1 cellular context compared by ENCODE assay signal in the genomic region with DNA sequence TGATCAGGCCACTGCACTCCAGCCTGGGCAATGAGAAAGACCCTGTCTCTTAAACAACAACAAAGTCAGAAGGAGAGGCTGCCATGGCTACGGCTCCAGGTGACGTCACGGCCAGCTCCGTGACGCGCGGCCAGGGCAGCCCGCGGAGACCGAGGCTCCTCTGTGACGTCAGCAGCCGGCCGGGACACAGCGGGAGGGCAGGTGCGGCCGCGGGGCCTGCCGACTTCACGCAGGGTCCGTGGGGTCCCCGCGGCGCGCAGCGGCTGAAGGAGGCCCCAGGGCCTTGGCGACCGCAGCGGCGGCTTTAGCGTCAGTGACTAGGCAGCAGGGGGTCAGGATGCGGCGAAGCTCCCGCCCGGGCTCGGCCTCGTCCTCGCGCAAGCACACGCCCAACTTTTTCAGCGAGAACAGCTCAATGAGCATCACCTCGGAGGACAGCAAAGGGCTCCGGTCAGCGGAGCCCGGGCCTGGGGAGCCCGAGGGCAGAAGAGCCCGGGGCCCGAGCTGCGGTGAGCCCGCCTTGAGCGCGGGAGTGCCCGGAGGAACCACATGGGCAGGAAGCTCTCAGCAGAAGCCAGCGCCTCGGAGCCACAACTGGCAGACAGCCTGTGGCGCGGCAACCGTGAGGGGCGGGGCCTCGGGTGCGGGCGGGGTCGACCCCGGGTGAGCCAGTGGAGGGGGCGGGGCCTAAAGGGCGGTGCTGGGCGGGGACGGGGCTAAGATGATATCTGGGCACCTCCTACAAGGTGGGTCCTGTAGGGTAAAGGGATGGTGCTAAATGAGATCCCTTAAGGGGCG.
TF ChIP-seq lines count a peak whose summit lies in the region.

A gene with protein sequence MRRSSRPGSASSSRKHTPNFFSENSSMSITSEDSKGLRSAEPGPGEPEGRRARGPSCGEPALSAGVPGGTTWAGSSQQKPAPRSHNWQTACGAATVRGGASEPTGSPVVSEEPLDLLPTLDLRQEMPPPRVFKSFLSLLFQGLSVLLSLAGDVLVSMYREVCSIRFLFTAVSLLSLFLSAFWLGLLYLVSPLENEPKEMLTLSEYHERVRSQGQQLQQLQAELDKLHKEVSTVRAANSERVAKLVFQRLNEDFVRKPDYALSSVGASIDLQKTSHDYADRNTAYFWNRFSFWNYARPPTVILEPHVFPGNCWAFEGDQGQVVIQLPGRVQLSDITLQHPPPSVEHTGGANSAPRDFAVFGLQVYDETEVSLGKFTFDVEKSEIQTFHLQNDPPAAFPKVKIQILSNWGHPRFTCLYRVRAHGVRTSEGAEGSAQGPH (plus strand): TSS at position 163 of the 798 bp plus-strand sequence. CDS start 175 bp downstream, at position 338.

TF ChIP-seq in HepG2, 621 proteins besides CTCF, POLR2A, EP300 and RAD21 (continued from another document and continues in another):
- TF ChIP-seq, protein P1, sequence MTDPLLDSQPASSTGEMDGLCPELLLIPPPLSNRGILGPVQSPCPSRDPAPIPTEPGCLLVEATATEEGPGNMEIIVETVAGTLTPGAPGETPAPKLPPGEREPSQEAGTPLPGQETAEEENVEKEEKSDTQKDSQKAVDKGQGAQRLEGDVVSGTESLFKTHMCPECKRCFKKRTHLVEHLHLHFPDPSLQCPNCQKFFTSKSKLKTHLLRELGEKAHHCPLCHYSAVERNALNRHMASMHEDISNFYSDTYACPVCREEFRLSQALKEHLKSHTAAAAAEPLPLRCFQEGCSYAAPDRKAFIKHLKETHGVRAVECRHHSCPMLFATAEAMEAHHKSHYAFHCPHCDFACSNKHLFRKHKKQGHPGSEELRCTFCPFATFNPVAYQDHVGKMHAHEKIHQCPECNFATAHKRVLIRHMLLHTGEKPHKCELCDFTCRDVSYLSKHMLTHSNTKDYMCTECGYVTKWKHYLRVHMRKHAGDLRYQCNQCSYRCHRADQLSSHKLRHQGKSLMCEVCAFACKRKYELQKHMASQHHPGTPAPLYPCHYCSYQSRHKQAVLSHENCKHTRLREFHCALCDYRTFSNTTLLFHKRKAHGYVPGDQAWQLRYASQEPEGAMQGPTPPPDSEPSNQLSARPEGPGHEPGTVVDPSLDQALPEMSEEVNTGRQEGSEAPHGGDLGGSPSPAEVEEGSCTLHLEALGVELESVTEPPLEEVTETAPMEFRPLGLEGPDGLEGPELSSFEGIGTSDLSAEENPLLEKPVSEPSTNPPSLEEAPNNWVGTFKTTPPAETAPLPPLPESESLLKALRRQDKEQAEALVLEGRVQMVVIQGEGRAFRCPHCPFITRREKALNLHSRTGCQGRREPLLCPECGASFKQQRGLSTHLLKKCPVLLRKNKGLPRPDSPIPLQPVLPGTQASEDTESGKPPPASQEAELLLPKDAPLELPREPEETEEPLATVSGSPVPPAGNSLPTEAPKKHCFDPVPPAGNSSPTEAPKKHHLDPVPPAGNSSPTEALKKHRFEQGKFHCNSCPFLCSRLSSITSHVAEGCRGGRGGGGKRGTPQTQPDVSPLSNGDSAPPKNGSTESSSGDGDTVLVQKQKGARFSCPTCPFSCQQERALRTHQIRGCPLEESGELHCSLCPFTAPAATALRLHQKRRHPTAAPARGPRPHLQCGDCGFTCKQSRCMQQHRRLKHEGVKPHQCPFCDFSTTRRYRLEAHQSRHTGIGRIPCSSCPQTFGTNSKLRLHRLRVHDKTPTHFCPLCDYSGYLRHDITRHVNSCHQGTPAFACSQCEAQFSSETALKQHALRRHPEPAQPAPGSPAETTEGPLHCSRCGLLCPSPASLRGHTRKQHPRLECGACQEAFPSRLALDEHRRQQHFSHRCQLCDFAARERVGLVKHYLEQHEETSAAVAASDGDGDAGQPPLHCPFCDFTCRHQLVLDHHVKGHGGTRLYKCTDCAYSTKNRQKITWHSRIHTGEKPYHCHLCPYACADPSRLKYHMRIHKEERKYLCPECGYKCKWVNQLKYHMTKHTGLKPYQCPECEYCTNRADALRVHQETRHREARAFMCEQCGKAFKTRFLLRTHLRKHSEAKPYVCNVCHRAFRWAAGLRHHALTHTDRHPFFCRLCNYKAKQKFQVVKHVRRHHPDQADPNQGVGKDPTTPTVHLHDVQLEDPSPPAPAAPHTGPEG (CRISPR knock-in tag; IDR thresholded peaks at IDR 0.05) = peak; percentile 97
- TF ChIP-seq GATAD1 (CRISPR knock-in tag; IDR thresholded peaks at IDR 0.05) (no peak), HOXA3 (CRISPR knock-in tag; IDR thresholded peaks at IDR 0.05) (peak; percentile 100), ZNF782 (CRISPR knock-in tag; IDR thresholded peaks at IDR 0.05; ENCODE audit: borderline replicate concordance) (peak; percentile 96; the same call in 1 of the 2 replicates), SMYD3 (CRISPR knock-in tag; IDR thresholded peaks at IDR 0.05) (peak; percentile 77), SOX13 (IDR thresholded peaks at IDR 0.05) (no peak; the same call in 1 of the 2 replicates), SOX13 (CRISPR knock-in tag; conservative IDR thresholded peaks at IDR 0.05 in 1 of 2, IDR thresholded peaks at IDR 0.05 in 1 of 2) (no peak), MEIS2 (CRISPR knock-in tag; IDR thresholded peaks at IDR 0.05) (peak; percentile 98), ZNF136 (CRISPR knock-in tag; IDR thresholded peaks at IDR 0.05; ENCODE audit: low read depth) (peak; percentile 95), ZNF749 (CRISPR knock-in tag; IDR thresholded peaks at IDR 0.05; ENCODE audit: borderline replicate concordance) (peak; percentile 97; the same call in 1 of the 2 replicates), NFATC3 (CRISPR knock-in tag; IDR thresholded peaks at IDR 0.05) (peak; percentile 99), SMARCC2 (IDR thresholded peaks at IDR 0.05) (no peak), NKX3-1 (CRISPR knock-in tag; IDR thresholded peaks at IDR 0.05) (peak; percentile 100), PHF5A (CRISPR knock-in tag; IDR thresholded peaks at IDR 0.05; ENCODE audit: low read depth, unreplicated experiment) (peak; percentile 29), TAF15 (IDR thresholded peaks at IDR 0.05; ENCODE audit: low read depth, low read length, poor library complexity, severe bottlenecking) (peak; percentile 92), ZNF713 (CRISPR knock-in tag; IDR thresholded peaks at IDR 0.05) (peak; percentile 91; the same call in 1 of the 2 replicates), HOXD1 (CRISPR knock-in tag; IDR thresholded peaks at IDR 0.05) (peak; percentile 89), KAT8 (CRISPR knock-in tag; IDR thresholded peaks at IDR 0.05) (peak; percentile 77), ZNF510 (CRISPR knock-in tag; IDR thresholded peaks at IDR 0.05; ENCODE audit: low read depth) (peak; percentile 82; the same call in 1 of the 2 replicates), ZNF766 (CRISPR knock-in tag; IDR thresholded peaks at IDR 0.05; ENCODE audit: borderline replicate concordance) (peak; percentile 99), ZBTB7A (CRISPR knock-in tag; IDR thresholded peaks at IDR 0.05) (peak; percentile 12; the same call in 1 of the 2 replicates), ZNF572 (CRISPR knock-in tag; IDR thresholded peaks at IDR 0.05) (peak; percentile 76; the same call in 1 of the 2 replicates)
- TF ChIP-seq, protein P2, sequence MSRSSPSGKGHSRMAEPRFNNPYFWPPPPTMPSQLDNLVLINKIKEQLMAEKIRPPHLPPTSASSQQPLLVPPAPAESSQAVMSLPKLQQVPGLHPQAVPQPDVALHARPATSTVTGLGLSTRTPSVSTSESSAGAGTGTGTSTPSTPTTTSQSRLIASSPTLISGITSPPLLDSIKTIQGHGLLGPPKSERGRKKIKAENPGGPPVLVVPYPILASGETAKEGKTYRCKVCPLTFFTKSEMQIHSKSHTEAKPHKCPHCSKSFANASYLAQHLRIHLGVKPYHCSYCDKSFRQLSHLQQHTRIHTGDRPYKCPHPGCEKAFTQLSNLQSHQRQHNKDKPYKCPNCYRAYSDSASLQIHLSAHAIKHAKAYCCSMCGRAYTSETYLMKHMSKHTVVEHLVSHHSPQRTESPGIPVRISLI (CRISPR knock-in tag; IDR thresholded peaks at IDR 0.05; ENCODE audit: borderline replicate concordance) = no peak
- TF ChIP-seq, protein P3, sequence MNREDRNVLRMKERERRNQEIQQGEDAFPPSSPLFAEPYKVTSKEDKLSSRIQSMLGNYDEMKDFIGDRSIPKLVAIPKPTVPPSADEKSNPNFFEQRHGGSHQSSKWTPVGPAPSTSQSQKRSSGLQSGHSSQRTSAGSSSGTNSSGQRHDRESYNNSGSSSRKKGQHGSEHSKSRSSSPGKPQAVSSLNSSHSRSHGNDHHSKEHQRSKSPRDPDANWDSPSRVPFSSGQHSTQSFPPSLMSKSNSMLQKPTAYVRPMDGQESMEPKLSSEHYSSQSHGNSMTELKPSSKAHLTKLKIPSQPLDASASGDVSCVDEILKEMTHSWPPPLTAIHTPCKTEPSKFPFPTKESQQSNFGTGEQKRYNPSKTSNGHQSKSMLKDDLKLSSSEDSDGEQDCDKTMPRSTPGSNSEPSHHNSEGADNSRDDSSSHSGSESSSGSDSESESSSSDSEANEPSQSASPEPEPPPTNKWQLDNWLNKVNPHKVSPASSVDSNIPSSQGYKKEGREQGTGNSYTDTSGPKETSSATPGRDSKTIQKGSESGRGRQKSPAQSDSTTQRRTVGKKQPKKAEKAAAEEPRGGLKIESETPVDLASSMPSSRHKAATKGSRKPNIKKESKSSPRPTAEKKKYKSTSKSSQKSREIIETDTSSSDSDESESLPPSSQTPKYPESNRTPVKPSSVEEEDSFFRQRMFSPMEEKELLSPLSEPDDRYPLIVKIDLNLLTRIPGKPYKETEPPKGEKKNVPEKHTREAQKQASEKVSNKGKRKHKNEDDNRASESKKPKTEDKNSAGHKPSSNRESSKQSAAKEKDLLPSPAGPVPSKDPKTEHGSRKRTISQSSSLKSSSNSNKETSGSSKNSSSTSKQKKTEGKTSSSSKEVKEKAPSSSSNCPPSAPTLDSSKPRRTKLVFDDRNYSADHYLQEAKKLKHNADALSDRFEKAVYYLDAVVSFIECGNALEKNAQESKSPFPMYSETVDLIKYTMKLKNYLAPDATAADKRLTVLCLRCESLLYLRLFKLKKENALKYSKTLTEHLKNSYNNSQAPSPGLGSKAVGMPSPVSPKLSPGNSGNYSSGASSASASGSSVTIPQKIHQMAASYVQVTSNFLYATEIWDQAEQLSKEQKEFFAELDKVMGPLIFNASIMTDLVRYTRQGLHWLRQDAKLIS (CRISPR knock-in tag; IDR thresholded peaks at IDR 0.05) = no peak; the same call in 1 of the 2 replicates
- TF ChIP-seq, protein P4, sequence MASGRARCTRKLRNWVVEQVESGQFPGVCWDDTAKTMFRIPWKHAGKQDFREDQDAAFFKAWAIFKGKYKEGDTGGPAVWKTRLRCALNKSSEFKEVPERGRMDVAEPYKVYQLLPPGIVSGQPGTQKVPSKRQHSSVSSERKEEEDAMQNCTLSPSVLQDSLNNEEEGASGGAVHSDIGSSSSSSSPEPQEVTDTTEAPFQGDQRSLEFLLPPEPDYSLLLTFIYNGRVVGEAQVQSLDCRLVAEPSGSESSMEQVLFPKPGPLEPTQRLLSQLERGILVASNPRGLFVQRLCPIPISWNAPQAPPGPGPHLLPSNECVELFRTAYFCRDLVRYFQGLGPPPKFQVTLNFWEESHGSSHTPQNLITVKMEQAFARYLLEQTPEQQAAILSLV (CRISPR knock-in tag; IDR thresholded peaks at IDR 0.05; ENCODE audit: borderline replicate concordance) = peak; percentile 99
- TF ChIP-seq, protein P5, sequence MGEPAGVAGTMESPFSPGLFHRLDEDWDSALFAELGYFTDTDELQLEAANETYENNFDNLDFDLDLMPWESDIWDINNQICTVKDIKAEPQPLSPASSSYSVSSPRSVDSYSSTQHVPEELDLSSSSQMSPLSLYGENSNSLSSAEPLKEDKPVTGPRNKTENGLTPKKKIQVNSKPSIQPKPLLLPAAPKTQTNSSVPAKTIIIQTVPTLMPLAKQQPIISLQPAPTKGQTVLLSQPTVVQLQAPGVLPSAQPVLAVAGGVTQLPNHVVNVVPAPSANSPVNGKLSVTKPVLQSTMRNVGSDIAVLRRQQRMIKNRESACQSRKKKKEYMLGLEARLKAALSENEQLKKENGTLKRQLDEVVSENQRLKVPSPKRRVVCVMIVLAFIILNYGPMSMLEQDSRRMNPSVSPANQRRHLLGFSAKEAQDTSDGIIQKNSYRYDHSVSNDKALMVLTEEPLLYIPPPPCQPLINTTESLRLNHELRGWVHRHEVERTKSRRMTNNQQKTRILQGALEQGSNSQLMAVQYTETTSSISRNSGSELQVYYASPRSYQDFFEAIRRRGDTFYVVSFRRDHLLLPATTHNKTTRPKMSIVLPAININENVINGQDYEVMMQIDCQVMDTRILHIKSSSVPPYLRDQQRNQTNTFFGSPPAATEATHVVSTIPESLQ (CRISPR knock-in tag; conservative IDR thresholded peaks at IDR 0.05) = peak; percentile 97
- TF ChIP-seq, protein P6, sequence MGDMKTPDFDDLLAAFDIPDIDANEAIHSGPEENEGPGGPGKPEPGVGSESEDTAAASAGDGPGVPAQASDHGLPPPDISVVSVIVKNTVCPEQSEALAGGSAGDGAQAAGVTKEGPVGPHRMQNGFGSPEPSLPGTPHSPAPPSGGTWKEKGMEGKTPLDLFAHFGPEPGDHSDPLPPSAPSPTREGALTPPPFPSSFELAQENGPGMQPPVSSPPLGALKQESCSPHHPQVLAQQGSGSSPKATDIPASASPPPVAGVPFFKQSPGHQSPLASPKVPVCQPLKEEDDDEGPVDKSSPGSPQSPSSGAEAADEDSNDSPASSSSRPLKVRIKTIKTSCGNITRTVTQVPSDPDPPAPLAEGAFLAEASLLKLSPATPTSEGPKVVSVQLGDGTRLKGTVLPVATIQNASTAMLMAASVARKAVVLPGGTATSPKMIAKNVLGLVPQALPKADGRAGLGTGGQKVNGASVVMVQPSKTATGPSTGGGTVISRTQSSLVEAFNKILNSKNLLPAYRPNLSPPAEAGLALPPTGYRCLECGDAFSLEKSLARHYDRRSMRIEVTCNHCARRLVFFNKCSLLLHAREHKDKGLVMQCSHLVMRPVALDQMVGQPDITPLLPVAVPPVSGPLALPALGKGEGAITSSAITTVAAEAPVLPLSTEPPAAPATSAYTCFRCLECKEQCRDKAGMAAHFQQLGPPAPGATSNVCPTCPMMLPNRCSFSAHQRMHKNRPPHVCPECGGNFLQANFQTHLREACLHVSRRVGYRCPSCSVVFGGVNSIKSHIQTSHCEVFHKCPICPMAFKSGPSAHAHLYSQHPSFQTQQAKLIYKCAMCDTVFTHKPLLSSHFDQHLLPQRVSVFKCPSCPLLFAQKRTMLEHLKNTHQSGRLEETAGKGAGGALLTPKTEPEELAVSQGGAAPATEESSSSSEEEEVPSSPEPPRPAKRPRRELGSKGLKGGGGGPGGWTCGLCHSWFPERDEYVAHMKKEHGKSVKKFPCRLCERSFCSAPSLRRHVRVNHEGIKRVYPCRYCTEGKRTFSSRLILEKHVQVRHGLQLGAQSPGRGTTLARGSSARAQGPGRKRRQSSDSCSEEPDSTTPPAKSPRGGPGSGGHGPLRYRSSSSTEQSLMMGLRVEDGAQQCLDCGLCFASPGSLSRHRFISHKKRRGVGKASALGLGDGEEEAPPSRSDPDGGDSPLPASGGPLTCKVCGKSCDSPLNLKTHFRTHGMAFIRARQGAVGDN (CRISPR knock-in tag; IDR thresholded peaks at IDR 0.05) = peak; percentile 97
- TF ChIP-seq, protein P7, sequence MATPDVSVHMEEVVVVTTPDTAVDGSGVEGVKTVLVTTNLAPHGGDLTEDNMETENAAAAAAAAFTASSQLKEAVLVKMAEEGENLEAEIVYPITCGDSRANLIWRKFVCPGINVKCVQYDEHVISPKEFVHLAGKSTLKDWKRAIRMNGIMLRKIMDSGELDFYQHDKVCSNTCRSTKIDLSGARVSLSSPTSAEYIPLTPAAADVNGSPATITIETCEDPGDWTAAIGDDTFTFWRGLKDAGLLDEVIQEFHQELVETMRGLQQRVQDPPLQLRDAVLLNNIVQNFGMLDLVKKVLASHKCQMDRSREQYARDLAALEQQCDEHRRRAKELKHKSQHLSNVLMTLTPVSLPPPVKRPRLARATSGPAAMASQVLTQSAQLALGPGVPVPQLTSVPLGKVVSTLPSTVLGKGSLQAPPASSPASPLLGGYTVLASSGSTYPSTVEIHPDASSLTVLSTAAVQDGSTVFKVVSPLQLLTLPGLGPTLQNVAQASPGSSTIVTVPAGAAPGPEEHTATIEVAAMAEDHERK (CRISPR knock-in tag; IDR thresholded peaks at IDR 0.05; ENCODE audit: low read depth) = no peak; the same call in 1 of the 2 replicates
